In genomic region chr13:32893176-32893575, GRCh38 we compare ENCODE assay signal across 19 cellular contexts.
DNase-seq lines count a peak whose midpoint lies in the region; ATAC-seq, FAIRE-seq and TF ChIP-seq lines count a peak whose summit lies in the region.
"Had no signal": no experiment of that assay in that cellular context is flagged by ENCODE, and none has a peak within 500 bp of the region (broad histone marks: within the 10 kb centered on the region; RNA-seq: fewer than 3 reads in every experiment).

No MANE protein-coding gene starts in this region.

- no peak overlapping the region for H3K9ac ChIP-seq in IMR-90 (ENCODE audit: low read depth, low read length)
- H3K9ac ChIP-seq: GM23248 had no signal

- H2BK5ac ChIP-seq in IMR-90 (ENCODE audit: low read depth, low read length, poor library complexity, severe bottlenecking): no peak overlapping the region

- H3K9me3 ChIP-seq in IMR-90 (ENCODE audit: control insufficient read depth, insufficient read depth, low read length): no peaks in the 10 kb centered on the region
- H3K9me3 ChIP-seq: Caco-2 had no signal

- H3K56ac ChIP-seq in IMR-90 (ENCODE audit: extremely low read depth, insufficient read depth, low read length): no peak overlapping the region

- peak; percentile 66 for FAIRE-seq in bronchial epithelial cell (lab: Jason Lieb, UNC)
- FAIRE-seq: A204.1, D721Med, G401.6, GM12891, GM19239 had no signal

- peak overlapping the region; percentile 76 for H2AK5ac ChIP-seq in IMR-90 (ENCODE audit: low read depth, low read length)

- H3K4me2 ChIP-seq in IMR-90 (ENCODE audit: low read depth, low read length): no peak overlapping the region

- intact Hi-C loops in IMR-90 (cut with micrococcal nuclease): no loop called here

- H3K4me3 ChIP-seq in HL-60 (replicated peaks; ENCODE audit: insufficient read depth, low read length): no peak overlapping the region
- no peak overlapping the region for H3K4me3 ChIP-seq in IMR-90 (ENCODE audit: insufficient read depth, low read depth, low read length)
- H3K4me3 ChIP-seq in bronchial epithelial cell (ENCODE audit: low read depth, low read length): no peak overlapping the region
- H3K4me3 ChIP-seq: GM23248, HAP-1 had no signal

- whole genome bisulfite sequencing in IMR-90 (ENCODE audit: extremely low coverage in 2 of 2, insufficient read length in 1 of 2), 2 experiments: 90% methylated on average over 4 of the region's 6 CpGs; no CpG with 5 or more reads in 1 of the 2 experiments

- H4K91ac ChIP-seq in IMR-90 (ENCODE audit: insufficient read depth, low read depth, low read length): peak overlapping the region; percentile 48; the same call in 1 of the 2 replicates

- dilution Hi-C loops in IMR-90 (cut with HindIII; ENCODE audit: low sequenced_read_pairs, unreplicated experiment): no loop called here

- H4K5ac ChIP-seq in IMR-90 (ENCODE audit: low read depth, low read length): no peak overlapping the region

- TF ChIP-seq CTCF in HL-60 (IDR thresholded peaks at IDR 0.05; ENCODE audit: insufficient read depth, low read length) (no peak), IMR-90 (conservative IDR thresholded peaks at IDR 0.05; ENCODE audit: low read depth, low read length) (no peak), bronchial epithelial cell (IDR thresholded peaks at IDR 0.05; ENCODE audit: insufficient read depth, low read length, severe bottlenecking) (no peak)

- in situ Hi-C loops in IMR-90 (cut with MboI; ENCODE audit: low sequenced_read_pairs): no loop called here

- no peaks in the 10 kb centered on the region for H3K36me3 Mint-ChIP-seq in activated CD8-positive, alpha-beta T cell treated with anti-CD3 and anti-CD28 coated beads, Interleukin-2, amount 10 ng/mL, durations not matched to agents 7 days and 5 days (ENCODE audit: low read depth)
- H3K36me3 Mint-ChIP-seq in stimulated activated memory B cell treated with anti-CD40 and anti-IgM and Interleukin-4, amounts not matched to agents 10 μg/mL and 1 μg/mL and 100 μg/mL, for 72 hours: no peaks in the 10 kb centered on the region

- peaks cover under 1% of the 10 kb centered on the region for H3K9me3 Mint-ChIP-seq in activated CD8-positive, alpha-beta T cell treated with anti-CD3 and anti-CD28 coated beads, Interleukin-2, amount 10 ng/mL, durations not matched to agents 7 days and 5 days (ENCODE audit: insufficient read depth)
- no peaks in the 10 kb centered on the region for H3K9me3 Mint-ChIP-seq in stimulated activated memory B cell treated with anti-CD40 and anti-IgM and Interleukin-4, amounts not matched to agents 10 μg/mL and 1 μg/mL and 100 μg/mL, for 72 hours
- H3K9me3 Mint-ChIP-seq: CD4-positive, alpha-beta T cell had no signal

- no peaks in the 10 kb centered on the region; the same call in none of the 2 replicates for H3K4me1 ChIP-seq in IMR-90 (ENCODE audit: control insufficient read depth, insufficient read depth, low read length)
- H3K4me1 ChIP-seq: Caco-2 had no signal

- H3K4me3 Mint-ChIP-seq in activated CD8-positive, alpha-beta T cell treated with anti-CD3 and anti-CD28 coated beads, Interleukin-2, amount 10 ng/mL, durations not matched to agents 7 days and 5 days: no peak overlapping the region
- H3K4me3 Mint-ChIP-seq in stimulated activated memory B cell treated with anti-CD40 and anti-IgM and Interleukin-4, amounts not matched to agents 10 μg/mL and 1 μg/mL and 100 μg/mL, for 72 hours: no peak overlapping the region
- H3K4me3 Mint-ChIP-seq: CD4-positive, alpha-beta T cell had no signal

- H4K20me1 ChIP-seq in IMR-90 (ENCODE audit: insufficient read depth, low read length): no peaks in the 10 kb centered on the region

- TF ChIP-seq POLR2A in IMR-90 (IDR thresholded peaks at IDR 0.05; ENCODE audit: low read depth, low read length): no peak

- no peak overlapping the region for H4K8ac ChIP-seq in IMR-90 (ENCODE audit: low read depth in 2 of 2, low read length in 2 of 2)

- POLR2A ChIA-PET in IMR-90 (lab: Charles Lee; ENCODE audit: unreplicated experiment): no interaction called here
- POLR2A ChIA-PET in activated CD8-positive, alpha-beta T cell treated with anti-CD3 and anti-CD28 coated beads, Interleukin-2, amount 10 ng/mL, durations not matched to agents 7 days and 5 days (lab: Charles Lee): no interaction called here

- no peaks in the 10 kb centered on the region for H3K36me3 ChIP-seq in IMR-90 (ENCODE audit: control insufficient read depth, insufficient read depth, low read length)
- H3K36me3 ChIP-seq in bronchial epithelial cell (ENCODE audit: control insufficient read depth, insufficient read depth, low read length): no peaks in the 10 kb centered on the region
- H3K36me3 ChIP-seq: HAP-1 had no signal

- peak overlapping the region; percentile 54; the same call in 1 of the 2 replicates for H2BK20ac ChIP-seq in IMR-90 (ENCODE audit: low read depth, low read length)

- H3K27ac ChIP-seq in HL-60 (replicated peaks) (peak overlapping the region; percentile 63), IMR-90 (ENCODE audit: insufficient read depth, low read length) (no peak overlapping the region)
- H3K27ac ChIP-seq: C4-2B, GM23248 had no signal

- peak overlapping the region; percentile 59; the same call in 1 of the 3 replicates for H2BK15ac ChIP-seq in IMR-90 (ENCODE audit: low read depth, low read length)

- DNase-seq in HL-60 (ENCODE audit: low read depth in 1 of 2, low spot score in 1 of 2): peak; percentile 33 to 74
- no peak for DNase-seq in IMR-90
- peak; percentile 98 for DNase-seq in NOMO-1 treated with DMSO at 0.1 percent for 48 hours (lab: John Stamatoyannopoulos, UW; ENCODE audit: unreplicated experiment)
- no peak for DNase-seq in bronchial epithelial cell (ENCODE audit: low read depth)
- DNase-seq in activated CD8-positive, alpha-beta T cell treated with anti-CD3 and anti-CD28 coated beads, Interleukin-2, amount 10 ng/mL, durations not matched to agents 7 days and 5 days: no peak
- DNase-seq in SW 1271 (lab: John Stamatoyannopoulos, UW): no peak
- DNase-seq: ACHN; AML-193; Caco-2; CD4-positive, alpha-beta T cell; GM23248 had no signal

- peak overlapping the region; percentile 64; the same call in 1 of the 2 replicates for H3K4ac ChIP-seq in IMR-90 (ENCODE audit: low read depth, low read length)

- no peaks in the 10 kb centered on the region for H3K4me1 Mint-ChIP-seq in activated CD8-positive, alpha-beta T cell treated with anti-CD3 and anti-CD28 coated beads, Interleukin-2, amount 10 ng/mL, durations not matched to agents 7 days and 5 days (ENCODE audit: low read depth)
- no peaks in the 10 kb centered on the region for H3K4me1 Mint-ChIP-seq in stimulated activated memory B cell treated with anti-CD40 and anti-IgM and Interleukin-4, amounts not matched to agents 10 μg/mL and 1 μg/mL and 100 μg/mL, for 72 hours

- no peaks in the 10 kb centered on the region for H3K27me3 Mint-ChIP-seq in activated CD8-positive, alpha-beta T cell treated with anti-CD3 and anti-CD28 coated beads, Interleukin-2, amount 10 ng/mL, durations not matched to agents 7 days and 5 days (ENCODE audit: low read depth)
- peaks cover 11% of the 10 kb centered on the region for H3K27me3 Mint-ChIP-seq in stimulated activated memory B cell treated with anti-CD40 and anti-IgM and Interleukin-4, amounts not matched to agents 10 μg/mL and 1 μg/mL and 100 μg/mL, for 72 hours
- H3K27me3 Mint-ChIP-seq: CD4-positive, alpha-beta T cell had no signal

- H2BK120ac ChIP-seq in IMR-90 (ENCODE audit: low read depth, low read length): peak overlapping the region; percentile 36; the same call in 1 of the 2 replicates

- H3K9me1 ChIP-seq in IMR-90 (ENCODE audit: insufficient read depth, low read length): peaks cover 6% of the 10 kb centered on the region

- H3K27me3 ChIP-seq in HL-60 (ENCODE audit: insufficient read depth, poor library complexity, severe bottlenecking): no peaks in the 10 kb centered on the region
- no peaks in the 10 kb centered on the region for H3K27me3 ChIP-seq in IMR-90 (ENCODE audit: control insufficient read depth, insufficient read depth, low read length)
- H3K27me3 ChIP-seq in bronchial epithelial cell (ENCODE audit: control insufficient read depth, insufficient read depth, low read length): no peaks in the 10 kb centered on the region

- H2AK9ac ChIP-seq in IMR-90 (replicated peaks; ENCODE audit: low read depth, low read length, poor library complexity): no peak overlapping the region

- H3K14ac ChIP-seq in IMR-90 (replicated peaks; ENCODE audit: low read depth, low read length): no peak overlapping the region; the same call in 1 of the 2 replicates

- no peak for ATAC-seq in IMR-90 (ENCODE audit: low read depth)
- ATAC-seq in activated CD8-positive, alpha-beta T cell treated with anti-CD3 and anti-CD28 coated beads, Interleukin-2, amount 10 ng/mL, durations not matched to agents 7 days and 5 days: no peak
- ATAC-seq in stimulated activated memory B cell treated with anti-CD40 and anti-IgM and Interleukin-4, amounts not matched to agents 10 μg/mL and 1 μg/mL and 100 μg/mL, for 72 hours: no peak

- H3K79me1 ChIP-seq in IMR-90 (ENCODE audit: low read depth in 1 of 2, low read length in 2 of 2): no peaks in the 10 kb centered on the region

- no peak overlapping the region for H3K18ac ChIP-seq in IMR-90 (ENCODE audit: low read depth, low read length)

- no TSS peak for BruUV-seq in IMR-90 (replicated peaks; lab: Mats Ljungman, UMichigan)

- no peak overlapping the region for H3K23ac ChIP-seq in IMR-90 (ENCODE audit: low read depth, low read length)

- no peak overlapping the region for H3K27ac Mint-ChIP-seq in activated CD8-positive, alpha-beta T cell treated with anti-CD3 and anti-CD28 coated beads, Interleukin-2, amount 10 ng/mL, durations not matched to agents 7 days and 5 days
- H3K27ac Mint-ChIP-seq in stimulated activated memory B cell treated with anti-CD40 and anti-IgM and Interleukin-4, amounts not matched to agents 10 μg/mL and 1 μg/mL and 100 μg/mL, for 72 hours: no peak overlapping the region
- H3K27ac Mint-ChIP-seq: CD4-positive, alpha-beta T cell had no signal

- no peak overlapping the region for H2AFZ ChIP-seq in IMR-90 (replicated peaks; ENCODE audit: low read length, poor library complexity)
- H2AFZ ChIP-seq: GM23248 had no signal

- CTCF ChIA-PET in IMR-90 (lab: Yijun Ruan, JAX): no interaction called here
- CTCF ChIA-PET in activated CD8-positive, alpha-beta T cell treated with anti-CD3 and anti-CD28 coated beads, Interleukin-2, amount 10 ng/mL, durations not matched to agents 7 days and 5 days (lab: Charles Lee): no interaction called here

- TF ChIP-seq RAD21 in IMR-90 (IDR thresholded peaks at IDR 0.05; ENCODE audit: low read length): no peak

TF ChIP-seq in IMR-90, 13 proteins besides CTCF, POLR2A, EP300 and RAD21:
- TF ChIP-seq CEBPB (IDR thresholded peaks at IDR 0.05; ENCODE audit: low read depth, low read length): no peak
TF ChIP-seq in IMR-90: peak in this region for 0.

Comparison
In these comparisons a context has a peak if more than half of its experiments do, and no peak if none do; other contexts are left out.
1. DNase-seq: peak in HL-60 (2 of 2) and NOMO-1 treated with DMSO at 0.1 percent for 48 hours (single experiment); none in IMR-90 (single experiment), bronchial epithelial cell (single experiment), activated CD8-positive, alpha-beta T cell treated with anti-CD3 and anti-CD28 coated beads, Interleukin-2, amount 10 ng/mL, durations not matched to agents 7 days and 5 days (single experiment) and SW 1271 (0 of 2).